ENCODE assay signal across 9 cellular contexts in the genomic region with DNA sequence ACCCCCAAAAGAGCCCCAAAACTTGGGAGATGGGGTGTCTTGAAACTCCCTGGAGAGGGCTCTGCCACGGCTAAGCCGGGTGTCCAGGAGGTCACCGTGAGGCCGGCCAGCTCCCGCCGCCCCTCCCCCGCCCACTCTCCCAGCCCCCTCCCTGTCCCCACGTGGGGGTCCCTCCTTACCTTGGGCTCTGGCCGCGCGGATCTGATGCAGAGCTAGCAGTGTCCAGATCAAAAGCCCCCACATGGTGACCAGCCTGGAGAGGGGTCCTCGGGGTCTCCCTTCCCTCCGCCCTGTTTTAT. TPM values are rescaled to one million over a fixed set of nuclear protein-coding genes. Genes with fewer than 3 reads are reported as not detected.
DNase-seq lines count a peak whose midpoint lies in the region; ATAC-seq and TF ChIP-seq lines count a peak whose summit lies in the region.
"Had no signal": no experiment of that assay in that cellular context is flagged by ENCODE, and none has a peak within 500 bp of the region (broad histone marks: within the 10 kb centered on the region; RNA-seq: fewer than 3 reads in every experiment).

No MANE protein-coding gene starts in this region.

- H3K4me1 ChIP-seq in left ventricle myocardium inferior (peaks cover 26% of the 10 kb centered on the region), vagina (peaks cover 30% of the 10 kb centered on the region), gastroesophageal sphincter (peaks cover 0 to 49% (median 19%) of the 10 kb centered on the region in 3 donors)

- H3K27ac Mint-ChIP-seq in natural killer cell: no peak overlapping the region

- intact Hi-C loops in left ventricle myocardium inferior (cut with micrococcal nuclease) (no loop called here), Right ventricle myocardium inferior (cut with DNase I) (loop anchor here (5.0 kb wide), 1 partner anchor 211 kb away; no protein-coding TSS in a partner anchor), dorsolateral prefrontal cortex (cut with DNase I) (loop anchor here (2.0 to 10.0 kb wide), 6 partner anchors 67 to 533 kb away; no protein-coding TSS in a partner anchor), natural killer cell (cut with micrococcal nuclease) (loop anchor here (5.0 kb wide), 1 partner anchor 314 kb away; no protein-coding TSS in a partner anchor), vagina (cut with DNase I) (no loop called here)

- DNase-seq in left ventricle myocardium inferior (no peak), Right ventricle myocardium inferior (ENCODE audit: missing footprints) (no peak), dorsolateral prefrontal cortex (no peak), natural killer cell (no peak), vagina (ENCODE audit: extremely low spot score in 2 of 2) (no peak), substantia nigra (lab: John Stamatoyannopoulos, UW) (no peak)
- DNase-seq: activated effector memory CD4-positive, alpha-beta T cell treated with Interleukin-2 at 50 U/mL for 16 hours had no signal

- peaks cover 0 to 11% of the 10 kb centered on the region in 2 donors for H3K4me1 Mint-ChIP-seq in natural killer cell

- H3K9me3 ChIP-seq in left ventricle myocardium inferior (replicated peaks) (no peaks in the 10 kb centered on the region), vagina (no peaks in the 10 kb centered on the region), gastroesophageal sphincter (no peaks in the 10 kb centered on the region)

- H3K36me3 ChIP-seq in left ventricle myocardium inferior (no peaks in the 10 kb centered on the region), vagina (no peaks in the 10 kb centered on the region), gastroesophageal sphincter (no peaks in the 10 kb centered on the region)

- peaks cover 42 to 55% of the 10 kb centered on the region in 2 donors for H3K27me3 Mint-ChIP-seq in natural killer cell (ENCODE audit: low read depth in 2 of 2)

- H3K27ac ChIP-seq in left ventricle myocardium inferior (replicated peaks) (no peak overlapping the region), dorsolateral prefrontal cortex (no peak overlapping the region), vagina (peak overlapping the region; percentile 73), substantia nigra (ENCODE audit: low read depth, low read length, poor library complexity, severe bottlenecking) (no peak overlapping the region), gastroesophageal sphincter (no peak overlapping the region)

- no peaks in the 10 kb centered on the region for H3K36me3 Mint-ChIP-seq in natural killer cell

- H3K27me3 ChIP-seq in left ventricle myocardium inferior (ENCODE audit: low read depth) (peaks cover 88% of the 10 kb centered on the region), dorsolateral prefrontal cortex (peaks cover 0 to 24% (median 0%) of the 10 kb centered on the region in 45 donors), vagina (no peaks in the 10 kb centered on the region), gastroesophageal sphincter (peaks cover 99% of the 10 kb centered on the region)

- H3K4me3 Mint-ChIP-seq in natural killer cell: peak overlapping the region; percentile 42

- H3K4me3 ChIP-seq in left ventricle myocardium inferior (peak overlapping the region; percentile 71), dorsolateral prefrontal cortex (peak overlapping the region; percentile 48 to 80 (median 64)), vagina (peak overlapping the region; percentile 46 to 48), gastroesophageal sphincter (peak overlapping the region in 1 of 2 donors; percentile 57)

- H3K9me3 Mint-ChIP-seq in natural killer cell: no peaks in the 10 kb centered on the region

- TF ChIP-seq POLR2A in vagina (IDR thresholded peaks at IDR 0.05): no peak
- no peak for TF ChIP-seq POLR2A in gastroesophageal sphincter (IDR thresholded peaks at IDR 0.05)

- TF ChIP-seq EP300 in gastroesophageal sphincter (IDR thresholded peaks at IDR 0.05): no peak

- no peak for TF ChIP-seq CTCF in left ventricle myocardium inferior (IDR thresholded peaks at IDR 0.05; ENCODE audit: borderline replicate concordance)
- no peak for TF ChIP-seq CTCF in dorsolateral prefrontal cortex (IDR thresholded peaks at IDR 0.05 in 54 of 56, conservative IDR thresholded peaks at IDR 0.05 in 2 of 56; ENCODE audit: low read depth in 1 of 56, partially characterized antibody in 56 of 56)
- TF ChIP-seq CTCF in natural killer cell (IDR thresholded peaks at IDR 0.05): no peak
- no peak for TF ChIP-seq CTCF in vagina (IDR thresholded peaks at IDR 0.05)
- no peak for TF ChIP-seq CTCF in gastroesophageal sphincter (IDR thresholded peaks at IDR 0.05)

- WGBS in gastroesophageal sphincter (ENCODE audit: low coverage in 1 of 2), 2 donors: no CpG with 5 or more reads among the region's 13 CpGs

- ATAC-seq in Right ventricle myocardium inferior (no peak), natural killer cell (no peak), GM21737 (IDR thresholded peaks at IDR 0.05; ENCODE audit: unreplicated experiment) (no peak), gastroesophageal sphincter (no peak)

RNA-seq across cellular contexts. Expression of a gene that starts 0.5 kb away (rescaled TPM):
- 2.2 TPM for total RNA-seq in left ventricle myocardium inferior
- 1.6 TPM for total RNA-seq in Right ventricle myocardium inferior
- 10 to 100 TPM in 16 of 120 experiments, 1 to 10 TPM in 104; 4.6 to 13.3 (median 8.1) TPM for total RNA-seq in dorsolateral prefrontal cortex
- under 1 TPM; 0.41 to 0.90 (median 0.49) TPM for total RNA-seq in natural killer cell
- total RNA-seq in vagina: 1.7 TPM
- total RNA-seq in gastroesophageal sphincter: 1 to 10 TPM in 1 of 4 donors, under 1 TPM in 3; 0.31 to 2.0 (median 0.78) TPM

Comparison
In these comparisons a context has a peak if more than half of its experiments do, and no peak if none do; other contexts are left out.
1. intact Hi-C loops: an anchor here in Right ventricle myocardium inferior (5.0 kb wide), dorsolateral prefrontal cortex (2.0 to 10.0 kb wide) and natural killer cell (5.0 kb wide); none called in left ventricle myocardium inferior and vagina.